ENCODE assay signal across 1 cellular context in the genomic region with DNA sequence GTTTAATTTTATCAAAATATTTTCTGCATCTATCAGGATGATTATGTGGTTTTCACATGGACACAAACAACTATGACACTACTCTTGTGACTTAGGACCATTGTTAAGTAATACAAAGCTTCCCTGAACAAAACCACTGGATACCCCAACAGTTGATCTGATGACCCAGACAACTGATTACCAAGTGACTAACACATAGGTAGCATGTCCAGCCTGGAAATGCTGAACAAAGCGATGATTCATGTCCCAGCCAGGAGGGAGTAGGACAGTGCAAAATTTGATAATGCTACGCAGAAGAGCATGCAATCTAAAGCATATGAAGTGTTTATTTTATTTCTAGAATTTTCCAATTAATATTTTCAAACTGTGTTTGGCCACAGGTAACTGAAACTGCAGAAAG.
TF ChIP-seq lines count a peak whose summit lies in the region.

No MANE protein-coding gene starts in this region.

TF ChIP-seq in SK-N-SH, 30 proteins besides CTCF, POLR2A, EP300 and RAD21 (continued from another document):
- TF ChIP-seq, protein P1, sequence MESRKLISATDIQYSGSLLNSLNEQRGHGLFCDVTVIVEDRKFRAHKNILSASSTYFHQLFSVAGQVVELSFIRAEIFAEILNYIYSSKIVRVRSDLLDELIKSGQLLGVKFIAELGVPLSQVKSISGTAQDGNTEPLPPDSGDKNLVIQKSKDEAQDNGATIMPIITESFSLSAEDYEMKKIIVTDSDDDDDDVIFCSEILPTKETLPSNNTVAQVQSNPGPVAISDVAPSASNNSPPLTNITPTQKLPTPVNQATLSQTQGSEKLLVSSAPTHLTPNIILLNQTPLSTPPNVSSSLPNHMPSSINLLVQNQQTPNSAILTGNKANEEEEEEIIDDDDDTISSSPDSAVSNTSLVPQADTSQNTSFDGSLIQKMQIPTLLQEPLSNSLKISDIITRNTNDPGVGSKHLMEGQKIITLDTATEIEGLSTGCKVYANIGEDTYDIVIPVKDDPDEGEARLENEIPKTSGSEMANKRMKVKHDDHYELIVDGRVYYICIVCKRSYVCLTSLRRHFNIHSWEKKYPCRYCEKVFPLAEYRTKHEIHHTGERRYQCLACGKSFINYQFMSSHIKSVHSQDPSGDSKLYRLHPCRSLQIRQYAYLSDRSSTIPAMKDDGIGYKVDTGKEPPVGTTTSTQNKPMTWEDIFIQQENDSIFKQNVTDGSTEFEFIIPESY (IDR thresholded peaks at IDR 0.05; ENCODE audit: borderline replicate concordance, low read depth): no peak
- no peak for TF ChIP-seq GABPA (IDR thresholded peaks at IDR 0.05; ENCODE audit: low read depth)
